22 cellular contexts compared by ENCODE assay signal in the genomic region with DNA sequence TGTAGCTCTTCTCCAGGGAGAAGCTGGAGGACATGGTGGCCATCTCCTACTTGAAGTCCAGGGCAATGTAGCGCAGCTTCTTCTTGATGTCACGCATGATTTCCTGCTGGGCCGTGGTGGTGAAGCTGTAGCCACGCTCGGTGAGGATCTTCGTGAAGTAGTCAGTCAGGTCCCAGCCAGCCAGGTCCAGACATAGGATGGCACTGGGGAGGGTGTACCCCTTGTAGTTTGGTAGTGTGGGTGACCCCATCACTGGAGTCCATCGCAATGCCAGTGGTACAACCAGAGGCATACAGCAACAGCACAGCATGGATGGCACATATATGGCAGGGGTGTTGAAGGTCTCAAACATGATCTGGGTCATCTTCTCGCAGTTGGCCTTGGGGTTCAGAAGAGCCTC. TPM values are rescaled to one million over a fixed set of nuclear protein-coding genes. Genes with fewer than 3 reads are reported as not detected.
DNase-seq lines count a peak whose midpoint lies in the region; ATAC-seq and TF ChIP-seq lines count a peak whose summit lies in the region.
"Had no signal": no experiment of that assay in that cellular context is flagged by ENCODE, and none has a peak within 500 bp of the region (broad histone marks: within the 10 kb centered on the region; RNA-seq: fewer than 3 reads in every experiment).

No MANE protein-coding gene starts in this region.

- 78% methylated on average over 2 of the region's 8 CpGs for WGBS in esophagus muscularis mucosa
- no CpG with 5 or more reads among the region's 8 CpGs for WGBS in trophoblast cell (ENCODE audit: extremely low coverage, insufficient coverage, insufficient read length)
- 93 to 98% methylated on average over 6 to 8 of the region's 8 CpGs for WGBS in tibial nerve, 2 donors
- WGBS in testis, 2 donors, result 83 to 95% methylated on average over 8 of the region's 8 CpGs

- no peaks in the 10 kb centered on the region for H3K79me2 ChIP-seq in trophoblast cell (ENCODE audit: control insufficient read depth, insufficient read depth, low read length, poor library complexity)

- H2BK5ac ChIP-seq in trophoblast cell (ENCODE audit: low read depth, low read length, poor library complexity), result no peak overlapping the region

- H3K4me2 ChIP-seq in trophoblast cell (ENCODE audit: low read length), result no peak overlapping the region

- H4K91ac ChIP-seq in trophoblast cell (ENCODE audit: low read depth, low read length), result no peak overlapping the region

- H3K18ac ChIP-seq in trophoblast cell (ENCODE audit: low read length), result no peak overlapping the region

- no peak for ATAC-seq in RWPE2 (ENCODE audit: low read depth)

- H3K4me3 ChIP-seq in RWPE2 (ENCODE audit: severe bottlenecking) (no peak overlapping the region), esophagus muscularis mucosa (no peak overlapping the region), trophoblast cell (ENCODE audit: low read depth, low read length) (peak overlapping the region; percentile 16), SJCRH30 (no peak overlapping the region), tibial nerve (no peak overlapping the region), testis (no peak overlapping the region)
- H3K4me3 ChIP-seq: HAP-1 had no signal

- H3K27me3 ChIP-seq in RWPE2 (ENCODE audit: insufficient read depth, poor library complexity, severe bottlenecking) (no peaks in the 10 kb centered on the region), esophagus muscularis mucosa (no peaks in the 10 kb centered on the region), trophoblast cell (ENCODE audit: insufficient read depth, low read length) (no peaks in the 10 kb centered on the region), SJCRH30 (no peaks in the 10 kb centered on the region), tibial nerve (no peaks in the 10 kb centered on the region), testis (no peaks in the 10 kb centered on the region)

- H3K27ac ChIP-seq in RWPE2 (ENCODE audit: poor library complexity, severe bottlenecking) (no peak overlapping the region), esophagus muscularis mucosa (replicated peaks in 1 of 4) (no peak overlapping the region), trophoblast cell (ENCODE audit: low read depth, low read length) (no peak overlapping the region), SJCRH30 (no peak overlapping the region), tibial nerve (no peak overlapping the region), testis (no peak overlapping the region)

- intact Hi-C loops in esophagus muscularis mucosa (cut with DNase I), result no loop called here
- intact Hi-C loops in testis (cut with DNase I; ENCODE audit: low total_unique reads), result no loop called here

- no peaks in the 10 kb centered on the region for H3K79me1 ChIP-seq in trophoblast cell (ENCODE audit: low read length)

- H2BK120ac ChIP-seq in trophoblast cell (ENCODE audit: insufficient read depth, low read length, poor library complexity), result no peak overlapping the region

- H2BK12ac ChIP-seq in trophoblast cell (ENCODE audit: low read length), result no peak overlapping the region

- H4K8ac ChIP-seq in trophoblast cell (ENCODE audit: low read depth, low read length), result no peak overlapping the region

- H2AK5ac ChIP-seq in trophoblast cell (ENCODE audit: low read length), result no peak overlapping the region

- TF ChIP-seq POLR2A in esophagus muscularis mucosa (IDR thresholded peaks at IDR 0.05; ENCODE audit: low read depth), result no peak
- no peak for TF ChIP-seq POLR2A in tibial nerve (IDR thresholded peaks at IDR 0.05)
- no peak for TF ChIP-seq POLR2A in testis (IDR thresholded peaks at IDR 0.05)

- H3K23ac ChIP-seq in trophoblast cell (ENCODE audit: low read length), result no peak overlapping the region

- H3K9ac ChIP-seq in trophoblast cell (ENCODE audit: low read length), result no peak overlapping the region

- DNase-seq in RWPE2 (ENCODE audit: low spot score), result peak; percentile 60
- peak; percentile 68 for DNase-seq in esophagus muscularis mucosa (ENCODE audit: extremely low spot score)
- DNase-seq in trophoblast cell, result no peak
- DNase-seq in SJCRH30, result no peak
- DNase-seq in NCI-H446 (lab: John Stamatoyannopoulos, UW), result no peak
- no peak for DNase-seq in tibial nerve (ENCODE audit: low spot score in 2 of 2)
- no peak for DNase-seq in testis
- DNase-seq: C1 segment of cervical spinal cord; Calu3; CD4-positive, alpha-beta memory T cell; COR-L47; DMS53; DMS79 treated with DMSO at 0.1 percent for 48 hours; GF-D8; GOT3; HFFc6 had no signal

- TF ChIP-seq CTCF in RWPE2 (IDR thresholded peaks at IDR 0.05; ENCODE audit: poor library complexity, severe bottlenecking), result no peak
- TF ChIP-seq CTCF in esophagus muscularis mucosa (IDR thresholded peaks at IDR 0.05), result no peak
- TF ChIP-seq CTCF in tibial nerve (IDR thresholded peaks at IDR 0.05), result no peak
- TF ChIP-seq CTCF in testis (IDR thresholded peaks at IDR 0.05), result no peak

- TF ChIP-seq EP300 in esophagus muscularis mucosa (IDR thresholded peaks at IDR 0.05), result no peak
- TF ChIP-seq EP300 in tibial nerve (IDR thresholded peaks at IDR 0.05), result no peak

- H2AFZ ChIP-seq in trophoblast cell (ENCODE audit: insufficient read depth, low read length, poor library complexity), result no peak overlapping the region

- H3K4me1 ChIP-seq in RWPE2 (ENCODE audit: insufficient read depth, poor library complexity, severe bottlenecking), result no peaks in the 10 kb centered on the region
- no peaks in the 10 kb centered on the region for H3K4me1 ChIP-seq in esophagus muscularis mucosa
- H3K4me1 ChIP-seq in trophoblast cell (ENCODE audit: control insufficient read depth in 1 of 2, insufficient read depth in 2 of 2, low read length in 2 of 2), result peaks cover 2 to 6% of the 10 kb centered on the region in 2 experiments
- H3K4me1 ChIP-seq in SJCRH30, result no peaks in the 10 kb centered on the region
- no peaks in the 10 kb centered on the region for H3K4me1 ChIP-seq in tibial nerve
- H3K4me1 ChIP-seq in testis, result no peaks in the 10 kb centered on the region

- H3K4ac ChIP-seq in trophoblast cell (ENCODE audit: low read depth, low read length), result no peak overlapping the region

- no peaks in the 10 kb centered on the region for H3K36me3 ChIP-seq in RWPE2 (ENCODE audit: low read depth)
- H3K36me3 ChIP-seq in esophagus muscularis mucosa, result no peaks in the 10 kb centered on the region
- no peaks in the 10 kb centered on the region for H3K36me3 ChIP-seq in trophoblast cell (ENCODE audit: control insufficient read depth in 1 of 2, insufficient read depth in 2 of 2, low read length in 2 of 2)
- no peaks in the 10 kb centered on the region for H3K36me3 ChIP-seq in SJCRH30
- no peaks in the 10 kb centered on the region for H3K36me3 ChIP-seq in tibial nerve
- H3K36me3 ChIP-seq in testis (ENCODE audit: low read depth, missing control alignments), result no peaks in the 10 kb centered on the region
- H3K36me3 ChIP-seq: HAP-1 had no signal

- no peak overlapping the region for H3K14ac ChIP-seq in trophoblast cell (ENCODE audit: low read length)

- H4K12ac ChIP-seq in trophoblast cell (ENCODE audit: low read depth, low read length), result no peak overlapping the region

- H3K9me3 ChIP-seq in RWPE2 (ENCODE audit: severe bottlenecking) (no peaks in the 10 kb centered on the region), esophagus muscularis mucosa (no peaks in the 10 kb centered on the region), trophoblast cell (ENCODE audit: insufficient read depth, low read depth, low read length) (peaks cover 6% of the 10 kb centered on the region), SJCRH30 (replicated peaks) (no peaks in the 10 kb centered on the region), tibial nerve (no peaks in the 10 kb centered on the region), testis (no peaks in the 10 kb centered on the region)
- H3K9me3 ChIP-seq: HAP-1 had no signal

RNA-seq across cellular contexts. Expression of a gene that starts 7.0 kb away (rescaled TPM):
- 10 to 100 TPM in 2 of 4 donors, 1 to 10 TPM in 2; 7.5 to 14.9 (median 11.5) TPM for total RNA-seq in esophagus muscularis mucosa
- 35.0 and 37.8 TPM in 2 replicates for polyA plus RNA-seq in trophoblast cell (2013)
- total RNA-seq in SJCRH30 (2014; rRNA removed; shearing (Covaris generic)), result 18.3 and 30.7 TPM in 2 replicates
- 10 to 100 TPM; 14.0 to 38.8 (median 31.9) TPM for total RNA-seq in tibial nerve
- total RNA-seq in testis, result 10 to 100 TPM in 1 of 2 donors, 1 to 10 TPM in 1; 9.9 to 13.4 TPM
- polyA plus RNA-seq in testis (ENCODE audit: insufficient read depth, low read depth, low replicate concordance), result 16.1 TPM

RNA-seq across cellular contexts. Expression of a gene that starts 30.8 kb away (rescaled TPM):
- not detected for total RNA-seq in esophagus muscularis mucosa
- 0.01 TPM in 1 of 2 replicates, not detected in the other for polyA plus RNA-seq in trophoblast cell (2013)
- total RNA-seq in SJCRH30 (2014; rRNA removed; shearing (Covaris generic)), result 0.04 TPM in 1 of 2 replicates, not detected in the other
- total RNA-seq in tibial nerve, result not detected
- total RNA-seq in testis, result 10 to 100 TPM; 17.8 to 23.4 TPM
- polyA plus RNA-seq in testis (ENCODE audit: insufficient read depth, low read depth, low replicate concordance), result 39.7 TPM
- total RNA-seq: A172; A673; Calu3; CD4-positive, alpha-beta memory T cell; Daoy; G401; HFFc6 had no signal
- polyA plus RNA-seq: BJ; CD4-positive, alpha-beta memory T cell had no signal

RNA-seq across cellular contexts. Expression of a gene that starts 31.0 kb away (rescaled TPM):
- total RNA-seq in esophagus muscularis mucosa, result 100 to 1,000 TPM in 3 of 4 donors, 10 to 100 TPM in 1; 78.5 to 136 (median 116) TPM
- 349 TPM in 2 replicates for polyA plus RNA-seq in trophoblast cell (2013)
- total RNA-seq in SJCRH30 (2014; rRNA removed; shearing (Covaris generic)), result 257 and 288 TPM in 2 replicates
- total RNA-seq in tibial nerve, result 100 to 1,000 TPM in 1 of 4 donors, 10 to 100 TPM in 3; 75.4 to 133 (median 87.7) TPM
- total RNA-seq in testis, result 10 to 100 TPM; 75.5 to 79.8 TPM
- polyA plus RNA-seq in testis (ENCODE audit: insufficient read depth, low read depth, low replicate concordance), result 86.2 TPM

RNA-seq across cellular contexts. Expression of a gene that starts 36.4 kb away (rescaled TPM):
- total RNA-seq in esophagus muscularis mucosa (10 to 100 TPM; 16.1 to 21.4 (median 16.3) TPM), tibial nerve (10 to 100 TPM; 26.9 to 36.9 (median 32.6) TPM), testis (10 to 100 TPM; 72.8 to 77.2 TPM)
- 6.9 and 7.7 TPM in 2 replicates for polyA plus RNA-seq in trophoblast cell (2013)
- 9.3 and 10.7 TPM in 2 replicates for total RNA-seq in SJCRH30 (2014; rRNA removed; shearing (Covaris generic))
- 106 TPM for polyA plus RNA-seq in testis (ENCODE audit: insufficient read depth, low read depth, low replicate concordance)

Comparison
In these comparisons a context has a peak if more than half of its experiments do, and no peak if none do; other contexts are left out.
1. DNase-seq: peak in RWPE2 (single experiment) and esophagus muscularis mucosa (single experiment); none in trophoblast cell (0 of 2), SJCRH30 (0 of 2), NCI-H446 (0 of 2), tibial nerve (0 of 2) and testis (single experiment).
2. RNA of a gene that starts 30.8 kb away (total RNA-seq): 17.8 to 23.4 TPM in testis; 0.04 TPM in SJCRH30, not detected in esophagus muscularis mucosa and not detected in tibial nerve; every median in the first group is over 10 times any median in the second.